Comparison of ENCODE assay signal across 18 cellular contexts in genomic region chr12:13570005-13570694, GRCh38.
DNase-seq lines count a peak whose midpoint lies in the region; ATAC-seq, FAIRE-seq and TF ChIP-seq lines count a peak whose summit lies in the region.
"Had no signal": no experiment of that assay in that cellular context is flagged by ENCODE, and none has a peak within 500 bp of the region (broad histone marks: within the 10 kb centered on the region; RNA-seq: fewer than 3 reads in every experiment).

No MANE protein-coding gene starts in this region.

- H3K9ac ChIP-seq in HepG2 (ENCODE audit: insufficient read depth, low read depth, low read length) (peak overlapping the region; percentile 50), smooth muscle cell (ENCODE audit: low read depth) (no peak overlapping the region)
- H3K9ac ChIP-seq: BLaER1, SK-N-SH had no signal

- no peaks in the 10 kb centered on the region for H3K27me3 ChIP-seq in HepG2 (ENCODE audit: control insufficient read depth in 1 of 2, insufficient read depth in 2 of 2, low read length in 2 of 2)
- H3K27me3 ChIP-seq in smooth muscle cell (ENCODE audit: low read depth), result no peaks in the 10 kb centered on the region
- H3K27me3 ChIP-seq: BLaER1 had no signal

- H3F3A ChIP-seq in smooth muscle cell (ENCODE audit: low read depth), result no peaks in the 10 kb centered on the region

- ATAC-seq in HepG2 (peak; percentile 52), GM21619 (IDR thresholded peaks at IDR 0.05; ENCODE audit: unreplicated experiment) (no peak)
- ATAC-seq: Right ventricle myocardium inferior had no signal

- H3K36me3 ChIP-seq in HepG2 (replicated peaks in 1 of 2; ENCODE audit: control insufficient read depth in 1 of 2, insufficient read depth in 2 of 2, low read length in 2 of 2) (no peaks in the 10 kb centered on the region), smooth muscle cell (ENCODE audit: low read depth) (no peaks in the 10 kb centered on the region)
- H3K36me3 ChIP-seq: BLaER1 had no signal

- in situ Hi-C loops in HepG2 (cut with HindIII; ENCODE audit: extremely low pct_ligation_motif_present, low pct_unique_long_range_greater_than_20kb), result no loop called here

- FAIRE-seq in HepG2 (lab: Jason Lieb, UNC), result no peak
- FAIRE-seq: H54 had no signal

- H3K4me3 ChIP-seq in HepG2 (replicated peaks in 1 of 3; ENCODE audit: insufficient read depth in 1 of 3, low read depth in 2 of 3, low read length in 3 of 3) (peak overlapping the region in 2 of 3 experiments; percentile 25 to 31; a peak in 1 of 6 replicates), smooth muscle cell (no peak overlapping the region)
- H3K4me3 ChIP-seq: BLaER1 had no signal

- TF ChIP-seq POLR2A in HepG2 (IDR thresholded peaks at IDR 0.05; ENCODE audit: insufficient read depth in 1 of 2, low read depth in 2 of 2, low read length in 2 of 2), result no peak

- H3K4me2 ChIP-seq in HepG2 (ENCODE audit: low read depth, low read length), result peak overlapping the region; percentile 53
- peak overlapping the region; percentile 16 for H3K4me2 ChIP-seq in smooth muscle cell
- H3K4me2 ChIP-seq: BLaER1, SK-N-SH had no signal

- TF ChIP-seq EP300 in HepG2 (IDR thresholded peaks at IDR 0.05; ENCODE audit: low read depth in 2 of 2, low read length in 2 of 2), result peak in 1 of 2 experiments; percentile 67; a peak in 1 of 4 replicates
- no peak for TF ChIP-seq EP300 in HepG2 (CRISPR knock-in tag; IDR thresholded peaks at IDR 0.05; ENCODE audit: borderline replicate concordance)

- WGBS in HepG2 (ENCODE audit: low lambda C conversion rate), result 0% methylated on average over 1 of the region's 1 CpG
- WGBS in smooth muscle cell (ENCODE audit: low lambda C conversion rate), result 31% methylated on average over 1 of the region's 1 CpG

- H2AFZ ChIP-seq in HepG2 (ENCODE audit: low read length) (no peak overlapping the region), smooth muscle cell (ENCODE audit: low read depth) (no peak overlapping the region)

- peaks cover 56% of the 10 kb centered on the region for H3K4me1 ChIP-seq in HepG2 (ENCODE audit: insufficient read depth, low read length)
- H3K4me1 ChIP-seq in smooth muscle cell (ENCODE audit: low read depth), result no peaks in the 10 kb centered on the region
- H3K4me1 ChIP-seq: BLaER1 had no signal

- POLR2A ChIA-PET in HepG2 (lab: Yijun Ruan, JAX), result interaction anchor here (1.3 kb wide), 1 partner anchor 11 kb away, joined by 8 read pairs; no protein-coding TSS in a partner anchor

- H3K79me2 ChIP-seq in HepG2 (ENCODE audit: insufficient read depth, low read length) (no peaks in the 10 kb centered on the region), smooth muscle cell (ENCODE audit: low read depth) (no peaks in the 10 kb centered on the region)

- intact Hi-C loops in HepG2 (cut with micrococcal nuclease; ENCODE audit: unreplicated experiment), result no loop called here

- no peaks in the 10 kb centered on the region for H3K9me3 ChIP-seq in HepG2 (ENCODE audit: low read length)
- H3K9me3 ChIP-seq in smooth muscle cell (replicated peaks; ENCODE audit: low read depth), result no peaks in the 10 kb centered on the region
- H3K9me3 ChIP-seq: BLaER1, SK-N-SH had no signal

- CTCF ChIA-PET in HepG2 (lab: Yijun Ruan, JAX; ENCODE audit: low intra/inter-chr PET ratio, low total read pairs), result no interaction called here

- TF ChIP-seq RAD21 in HepG2 (CRISPR knock-in tag; IDR thresholded peaks at IDR 0.05), result no peak

- DNase-seq in NCI-H1105 treated with DMSO at 0.1 percent for 48 hours (lab: John Stamatoyannopoulos, UW) (peak; percentile 2), NCI-H1105 (lab: John Stamatoyannopoulos, UW) (no peak), astrocyte of the hippocampus (ENCODE audit: low read depth, low spot score) (peak; percentile 23), HepG2 (ENCODE audit: low spot score) (peak; percentile 39), smooth muscle cell (lab: John Stamatoyannopoulos, UW; ENCODE audit: unreplicated experiment) (no peak), mesenteric fat pad (ENCODE audit: low spot score) (no peak), EL (no peak)
- DNase-seq: CD8-positive, alpha-beta memory T cell; DMS 273 treated with DMSO at 0.1 percent for 48 hours; NCI-H146; NCI-H446 treated with DMSO at 0.1 percent for 48 hours; NCI-H774; SK-N-SH had no signal

- H4K20me1 ChIP-seq in HepG2 (ENCODE audit: insufficient read depth, low read length) (no peaks in the 10 kb centered on the region), smooth muscle cell (ENCODE audit: low read depth) (no peaks in the 10 kb centered on the region)
- H4K20me1 ChIP-seq: BLaER1 had no signal

- H3K27ac ChIP-seq in HepG2 (ENCODE audit: extremely low read length, insufficient read depth, low read length), result peak overlapping the region; percentile 75
- no peak overlapping the region for H3K27ac ChIP-seq in smooth muscle cell (ENCODE audit: low read depth)
- H3K27ac ChIP-seq: 22Rv1, BLaER1 had no signal

- TF ChIP-seq CTCF in HepG2 (CRISPR knock-in tag; IDR thresholded peaks at IDR 0.05), result no peak
- TF ChIP-seq CTCF in smooth muscle cell (IDR thresholded peaks at IDR 0.05; ENCODE audit: borderline replicate concordance, insufficient read depth, poor library complexity, severe bottlenecking), result no peak

- BruUV-seq in HepG2 (replicated peaks; lab: Mats Ljungman, UMichigan), result no TSS peak

TF ChIP-seq in HepG2, 621 proteins besides CTCF, POLR2A, EP300 and RAD21:
- TF ChIP-seq ZNF280B (CRISPR knock-in tag; IDR thresholded peaks at IDR 0.05; ENCODE audit: borderline replicate concordance), result no peak
- peak; percentile 71 for TF ChIP-seq CEBPG (CRISPR knock-in tag; IDR thresholded peaks at IDR 0.05)
- 0 out of 2 replicates have a peak, but pooled peaks have one; percentile 13 for TF ChIP-seq RXRB (CRISPR knock-in tag; IDR thresholded peaks at IDR 0.05; ENCODE audit: borderline replicate concordance)
- TF ChIP-seq HNF4G (IDR thresholded peaks at IDR 0.05; ENCODE audit: borderline replicate concordance, low read depth, low read length), result 0 out of 2 replicates have a peak, but pooled peaks have one; percentile 8
- TF ChIP-seq HNF4G (CRISPR knock-in tag; IDR thresholded peaks at IDR 0.05; ENCODE audit: borderline replicate concordance, low read depth), result no peak
- no peak for TF ChIP-seq ATAD3A (CRISPR knock-in tag; IDR thresholded peaks at IDR 0.05)
- TF ChIP-seq SOX5 (CRISPR knock-in tag; IDR thresholded peaks at IDR 0.05; ENCODE audit: borderline replicate concordance), result peak; percentile 35; the same call in 1 of the 2 replicates
- peak; percentile 66; the same call in 1 of the 2 replicates for TF ChIP-seq HMG20A (CRISPR knock-in tag; IDR thresholded peaks at IDR 0.05; ENCODE audit: borderline replicate concordance)
- no peak for TF ChIP-seq SOX13 (IDR thresholded peaks at IDR 0.05)
- peak in 1 of 2 experiments; percentile 34; a peak in 1 of 4 replicates for TF ChIP-seq SOX13 (CRISPR knock-in tag; conservative IDR thresholded peaks at IDR 0.05 in 1 of 2, IDR thresholded peaks at IDR 0.05 in 1 of 2)
- peak; percentile 80; the same call in 1 of the 2 replicates for TF ChIP-seq CEBPB (IDR thresholded peaks at IDR 0.05; ENCODE audit: borderline replicate concordance, low read depth, low read length)

Comparison
In these comparisons a context has a peak if more than half of its experiments do, and no peak if none do; other contexts are left out.
1. DNase-seq: peak in NCI-H1105 treated with DMSO at 0.1 percent for 48 hours (single experiment), astrocyte of the hippocampus (single experiment) and HepG2 (single experiment); none in NCI-H1105 (single experiment), smooth muscle cell (single experiment), mesenteric fat pad (single experiment) and EL (single experiment).